1 cellular context compared by ENCODE assay signal in genomic region chr15:40915679-40916078, GRCh38.
TF ChIP-seq lines count a peak whose summit lies in the region.

No MANE protein-coding gene starts in this region.

TF ChIP-seq in K562, 482 proteins besides CTCF, POLR2A, EP300 and RAD21:
- TF ChIP-seq POLR2H (tag; IDR thresholded peaks at IDR 0.05; ENCODE audit: low read depth) (no peak), ZSCAN32 (CRISPR knock-in tag; IDR thresholded peaks at IDR 0.05) (no peak), RNF2 (IDR thresholded peaks at IDR 0.05) (no peak), SRSF1 (IDR thresholded peaks at IDR 0.05; ENCODE audit: low read depth, low read length) (no peak), OTX1 (CRISPR knock-in tag; IDR thresholded peaks at IDR 0.05) (no peak), C11orf30 (IDR thresholded peaks at IDR 0.05; ENCODE audit: low read depth) (no peak), ZMIZ1 (IDR thresholded peaks at IDR 0.05; ENCODE audit: low read depth in 2 of 2, low read length in 2 of 2) (no peak), MECOM (CRISPR knock-in tag; IDR thresholded peaks at IDR 0.05) (no peak), ZNF407 (IDR thresholded peaks at IDR 0.05; ENCODE audit: low read depth) (no peak), HIVEP1 (CRISPR knock-in tag; IDR thresholded peaks at IDR 0.05) (no peak), RBBP5 (IDR thresholded peaks at IDR 0.05; ENCODE audit: borderline replicate concordance, insufficient read depth, low read length, poor library complexity, severe bottlenecking) (no peak), RFX1 (IDR thresholded peaks at IDR 0.05) (no peak), ARID3A (IDR thresholded peaks at IDR 0.05; ENCODE audit: borderline replicate concordance, low read depth, low read length) (no peak), JUNB (CRISPR knock-in tag; conservative IDR thresholded peaks at IDR 0.05) (no peak), POLR2AphosphoS2 (IDR thresholded peaks at IDR 0.05; ENCODE audit: low read length) (no peak), HOXB6 (CRISPR knock-in tag; IDR thresholded peaks at IDR 0.05; ENCODE audit: borderline replicate concordance) (no peak), ZKSCAN8 (CRISPR knock-in tag; IDR thresholded peaks at IDR 0.05) (no peak), RBM39 (optimal IDR thresholded peaks at IDR 0.05; ENCODE audit: low read depth, low read length) (no peak), ETV6 (IDR thresholded peaks at IDR 0.05; ENCODE audit: borderline replicate concordance in 1 of 2, low read depth in 2 of 2, low read length in 1 of 2) (no peak), ETV6 (CRISPR knock-in tag; IDR thresholded peaks at IDR 0.05; ENCODE audit: borderline replicate concordance) (no peak)
